Comparison of ENCODE assay signal across 8 cellular contexts in genomic region chr12:13941258-13942249, GRCh38. TPM values are rescaled to one million over a fixed set of nuclear protein-coding genes. Genes with fewer than 3 reads are reported as not detected.
DNase-seq lines count a peak whose midpoint lies in the region; ATAC-seq and TF ChIP-seq lines count a peak whose summit lies in the region.

No MANE protein-coding gene starts in this region.

- CTCF ChIA-PET in activated naive CD4-positive, alpha-beta T cell treated with anti-CD3 and anti-CD28 coated beads for 36 hours (lab: Charles Lee), result interaction anchor here (0.9 to 1.7 kb wide), 2 partner anchors 13 to 78 kb away, joined by 3 to 5 read pairs; no protein-coding TSS in a partner anchor

- intact Hi-C loops in activated naive CD4-positive, alpha-beta T cell treated with anti-CD3 and anti-CD28 coated beads for 36 hours (cut with micrococcal nuclease), result loop anchor here (5.0 kb wide), 1 partner anchor 684 kb away; no protein-coding TSS in a partner anchor

- H3K27ac Mint-ChIP-seq in activated naive CD4-positive, alpha-beta T cell treated with anti-CD3 and anti-CD28 coated beads for 36 hours, result no peak overlapping the region

- ATAC-seq in HG02588 (IDR thresholded peaks at IDR 0.05; ENCODE audit: unreplicated experiment) (peak; percentile 75), HG02852 (IDR thresholded peaks at IDR 0.05; ENCODE audit: unreplicated experiment) (no peak), GM21723 (IDR thresholded peaks at IDR 0.05; ENCODE audit: unreplicated experiment) (no peak)

- no peaks in the 10 kb centered on the region for H3K4me1 Mint-ChIP-seq in activated naive CD4-positive, alpha-beta T cell treated with anti-CD3 and anti-CD28 coated beads for 36 hours (ENCODE audit: low read depth)

- H3K4me3 ChIP-seq in astrocyte of the cerebellum (ENCODE audit: low read depth, low read length), result no peak overlapping the region

- no peak for TF ChIP-seq CTCF in astrocyte of the cerebellum (IDR thresholded peaks at IDR 0.05; ENCODE audit: low read depth, low read length, missing control alignments)

- H3K9me3 Mint-ChIP-seq in activated naive CD4-positive, alpha-beta T cell treated with anti-CD3 and anti-CD28 coated beads for 36 hours, result peaks cover 4% of the 10 kb centered on the region

- peak; percentile 18 for DNase-seq in activated naive CD4-positive, alpha-beta T cell treated with anti-CD3 and anti-CD28 coated beads for 36 hours
- no peak for DNase-seq in activated naive CD4-positive, alpha-beta T cell treated with anti-CD3 and anti-CD28 coated beads, Interleukin-2, amount 50 U/mL, for 16 hours
- DNase-seq in NCI-H1417 treated with DMSO at 0.1 percent for 48 hours (lab: John Stamatoyannopoulos, UW) (peak; percentile 77), astrocyte of the cerebellum (ENCODE audit: low read depth) (peak; percentile 11), kidney glomerular epithelial cell (lab: John Stamatoyannopoulos, UW) (peak; percentile 94)

- no peaks in the 10 kb centered on the region for H3K36me3 Mint-ChIP-seq in activated naive CD4-positive, alpha-beta T cell treated with anti-CD3 and anti-CD28 coated beads for 36 hours (ENCODE audit: low read depth)

- peaks cover 25% of the 10 kb centered on the region for H3K27me3 Mint-ChIP-seq in activated naive CD4-positive, alpha-beta T cell treated with anti-CD3 and anti-CD28 coated beads for 36 hours (ENCODE audit: low read depth)

- in situ Hi-C loops in astrocyte of the cerebellum (cut with HindIII; ENCODE audit: low sequenced_read_pairs), result no loop called here

- no peak overlapping the region for H3K4me3 Mint-ChIP-seq in activated naive CD4-positive, alpha-beta T cell treated with anti-CD3 and anti-CD28 coated beads for 36 hours

RNA-seq across cellular contexts. Expression of gene GRIN2B, which starts 39.8 kb away (rescaled TPM):
- total RNA-seq in activated naive CD4-positive, alpha-beta T cell treated with anti-CD3 and anti-CD28 coated beads for 36 hours, result not detected
